In the genomic region with DNA sequence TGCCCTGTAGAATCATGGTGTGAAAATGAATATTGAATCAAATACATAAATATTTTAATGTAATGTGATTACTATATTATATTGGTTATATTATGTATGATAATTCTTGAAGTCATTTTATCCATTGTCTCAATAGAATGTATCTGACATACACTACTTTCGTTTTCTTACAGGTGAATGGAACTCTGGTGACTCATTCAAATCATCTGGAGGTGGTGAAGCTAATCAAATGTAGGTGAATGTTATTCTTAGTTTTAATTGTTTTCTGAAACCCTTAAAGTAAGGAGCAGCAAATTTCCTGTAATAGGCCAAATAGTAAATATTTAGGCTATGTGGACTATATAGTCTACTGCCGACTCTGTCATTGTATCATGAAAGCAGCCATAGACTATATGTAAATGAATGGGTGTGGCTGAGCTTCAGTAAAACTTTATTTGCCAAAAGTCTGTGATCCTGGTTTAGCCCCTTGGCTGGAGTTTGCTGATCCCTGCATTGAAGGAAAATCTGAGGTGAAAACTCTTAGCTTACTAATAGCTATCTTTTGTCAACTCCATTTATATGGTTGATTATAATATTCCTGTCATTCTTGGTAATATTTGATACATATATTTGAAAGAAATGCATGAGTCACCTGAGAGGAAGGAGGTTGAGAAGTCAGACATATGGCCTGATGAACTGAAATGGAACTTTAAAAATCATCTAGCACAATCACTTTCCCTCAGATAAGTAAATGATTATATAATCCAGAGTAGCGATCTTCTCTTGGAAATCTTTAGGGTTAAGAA, we compare ENCODE assay signal across 1 cellular context.
TF ChIP-seq lines count a peak whose summit lies in the region.

No MANE protein-coding gene starts in this region.

TF ChIP-seq in WTC11, 78 proteins besides CTCF, POLR2A, EP300 and RAD21:
- TF ChIP-seq NFE2L1 (CRISPR knock-in tag; IDR thresholded peaks at IDR 0.05) (no peak), SP1 (CRISPR knock-in tag; conservative IDR thresholded peaks at IDR 0.05) (no peak), CBFB (CRISPR knock-in tag; IDR thresholded peaks at IDR 0.05; ENCODE audit: low read depth) (no peak), FOXK1 (CRISPR knock-in tag; IDR thresholded peaks at IDR 0.05) (no peak), CREB1 (CRISPR knock-in tag; IDR thresholded peaks at IDR 0.05) (no peak), GRHL2 (CRISPR knock-in tag; IDR thresholded peaks at IDR 0.05; ENCODE audit: insufficient replicate concordance, severe bottlenecking) (no peak), NFATC4 (CRISPR knock-in tag; IDR thresholded peaks at IDR 0.05) (no peak), JUN (CRISPR knock-in tag; IDR thresholded peaks at IDR 0.05) (no peak)
TF ChIP-seq in WTC11: peak in this region for 0.
